ENCODE assay signal across 26 cellular contexts in genomic region chr1:233316473-233316872, GRCh38. TPM values are rescaled to one million over a fixed set of nuclear protein-coding genes. Genes with fewer than 3 reads are reported as not detected.
DNase-seq lines count a peak whose midpoint lies in the region; ATAC-seq, FAIRE-seq and TF ChIP-seq lines count a peak whose summit lies in the region.
"Had no signal": no experiment of that assay in that cellular context is flagged by ENCODE, and none has a peak within 500 bp of the region (broad histone marks: within the 10 kb centered on the region; RNA-seq: fewer than 3 reads in every experiment).

No MANE protein-coding gene starts in this region.

- no peak for TF ChIP-seq CTCF in A549 (IDR thresholded peaks at IDR 0.05)
- no peak for TF ChIP-seq CTCF in HEK293 (tag by site-specific recombination; IDR thresholded peaks at IDR 0.05)
- no peak for TF ChIP-seq CTCF in body of pancreas (IDR thresholded peaks at IDR 0.05)

- H3K4me1 ChIP-seq in A549 (peaks cover 44% of the 10 kb centered on the region), HEK293 (ENCODE audit: control insufficient read depth, insufficient read depth, low read length) (peaks cover 10% of the 10 kb centered on the region; the same call in 1 of the 2 replicates), body of pancreas (peaks cover 21% of the 10 kb centered on the region)
- H3K4me1 ChIP-seq: BLaER1 treated with 17β-estradiol and CSF1 and Interleukin-3, amounts not matched to agents 10 nM and 100 nM; Caco-2 had no signal

- DNase-seq in A549 (ENCODE audit: low read depth in 1 of 2, low spot score in 1 of 2) (no peak), body of pancreas (no peak), islet precursor cell (no peak), NCI-H2196 treated with DMSO at 0.1 percent for 48 hours (lab: John Stamatoyannopoulos, UW; ENCODE audit: unreplicated experiment) (no peak)
- DNase-seq: ACHN; AML-193; Caco-2; Calu3; CD4-positive, alpha-beta T cell; CD8-positive, alpha-beta T cell; DMS 273 treated with DMSO at 0.1 percent for 48 hours; DMS153; DMS79; DND-41; EL; GDM1 had no signal

- H3K27me3 ChIP-seq in body of pancreas, result no peaks in the 10 kb centered on the region
- H3K27me3 ChIP-seq: BLaER1 treated with 17β-estradiol and CSF1 and Interleukin-3, amounts not matched to agents 10 nM and 100 nM had no signal

- H3K4me2 ChIP-seq in A549, result peak overlapping the region; percentile 49
- H3K4me2 ChIP-seq: BLaER1 treated with 17β-estradiol and CSF1 and Interleukin-3, amounts not matched to agents 10 nM and 100 nM had no signal

- H3K9me3 ChIP-seq in A549, result no peaks in the 10 kb centered on the region
- H3K9me3 ChIP-seq in HEK293 (ENCODE audit: control insufficient read depth, insufficient read depth, low read depth, low read length), result no peaks in the 10 kb centered on the region
- H3K9me3 ChIP-seq in body of pancreas, result peaks cover 0 to 5% (median 0%) of the 10 kb centered on the region in 3 donors
- H3K9me3 ChIP-seq: BLaER1 treated with 17β-estradiol and CSF1 and Interleukin-3, amounts not matched to agents 10 nM and 100 nM; Caco-2 had no signal

- POLR2A ChIA-PET in A549 (lab: Yijun Ruan, JAX), result interaction anchor here (1.1 to 2.0 kb wide), 2 partner anchors 12 to 20 kb away, joined by 3 to 7 read pairs; partner anchors contain the start of gene MAP3K21
- POLR2A ChIA-PET in HEK293 (lab: Yijun Ruan, JAX), result no interaction called here

- ATAC-seq in A549 (no peak), body of pancreas (no peak), GM18868 (IDR thresholded peaks at IDR 0.05; ENCODE audit: unreplicated experiment) (no peak)
- ATAC-seq: CD8-positive, alpha-beta T cell; GM12878 had no signal

- FAIRE-seq in A549 (lab: Jason Lieb, UNC), result no peak
- FAIRE-seq: GM12878, GM12892, GM18507, GM19239 had no signal

- TF ChIP-seq RAD21 in A549 (conservative IDR thresholded peaks at IDR 0.05 in 1 of 2, IDR thresholded peaks at IDR 0.05 in 1 of 2), result no peak

- WGBS in A549 (ENCODE audit: missing lambda C conversion rate), result 62% methylated on average over 1 of the region's 1 CpG
- 7 to 13% methylated on average over 1 of the region's 1 CpG for WGBS in body of pancreas, 2 donors

- CTCF ChIA-PET in A549 (lab: Yijun Ruan, JAX) (interaction anchor here (0.7 to 7.3 kb wide), 7 partner anchors 9 to 1183 kb away, joined by 3 to 51 read pairs (median 3); no protein-coding TSS in a partner anchor), HEK293 (lab: Yijun Ruan, JAX) (interaction anchor here (0.6 to 8.0 kb wide), 5 partner anchors 11 to 193 kb away, joined by 3 to 55 read pairs (median 3); no protein-coding TSS in a partner anchor)

- TF ChIP-seq POLR2A in A549 (IDR thresholded peaks at IDR 0.05; ENCODE audit: low read length) (no peak), body of pancreas (IDR thresholded peaks at IDR 0.05) (no peak)

- intact Hi-C loops in body of pancreas (cut with DNase I), result no loop called here

- no peaks in the 10 kb centered on the region for H3K36me3 ChIP-seq in HEK293 (ENCODE audit: control insufficient read depth in 2 of 2, insufficient read depth in 1 of 2, low read length in 2 of 2)
- H3K36me3 ChIP-seq in body of pancreas (replicated peaks in 1 of 2; ENCODE audit: insufficient read depth in 1 of 2, low read depth in 2 of 2), result no peaks in the 10 kb centered on the region
- H3K36me3 ChIP-seq: BLaER1 treated with 17β-estradiol and CSF1 and Interleukin-3, amounts not matched to agents 10 nM and 100 nM had no signal

- H3K4me3 ChIP-seq in A549 (no peak overlapping the region), HEK293 (ENCODE audit: low read depth, low read length) (no peak overlapping the region), body of pancreas (no peak overlapping the region)
- H3K4me3 ChIP-seq: BLaER1 treated with 17β-estradiol and CSF1 and Interleukin-3, amounts not matched to agents 10 nM and 100 nM; GM12878 had no signal

- no peak for TF ChIP-seq EP300 in A549 (IDR thresholded peaks at IDR 0.05)

- H3K27ac ChIP-seq in A549 (peak overlapping the region in 1 of 2 experiments; percentile 61; a peak in 4 of 6 replicates), HEK293 (ENCODE audit: extremely low read depth, low read depth, low read length) (no peak overlapping the region), body of pancreas (peak overlapping the region in 3 of 4 donors; percentile 12 to 69 (median 51))
- H3K27ac ChIP-seq: 22Rv1; BLaER1 treated with 17β-estradiol and CSF1 and Interleukin-3, amounts not matched to agents 10 nM and 100 nM; C4-2B had no signal

TF ChIP-seq in A549, 52 proteins besides CTCF, POLR2A, EP300 and RAD21 (continues in another document):
- TF ChIP-seq, protein P1, sequence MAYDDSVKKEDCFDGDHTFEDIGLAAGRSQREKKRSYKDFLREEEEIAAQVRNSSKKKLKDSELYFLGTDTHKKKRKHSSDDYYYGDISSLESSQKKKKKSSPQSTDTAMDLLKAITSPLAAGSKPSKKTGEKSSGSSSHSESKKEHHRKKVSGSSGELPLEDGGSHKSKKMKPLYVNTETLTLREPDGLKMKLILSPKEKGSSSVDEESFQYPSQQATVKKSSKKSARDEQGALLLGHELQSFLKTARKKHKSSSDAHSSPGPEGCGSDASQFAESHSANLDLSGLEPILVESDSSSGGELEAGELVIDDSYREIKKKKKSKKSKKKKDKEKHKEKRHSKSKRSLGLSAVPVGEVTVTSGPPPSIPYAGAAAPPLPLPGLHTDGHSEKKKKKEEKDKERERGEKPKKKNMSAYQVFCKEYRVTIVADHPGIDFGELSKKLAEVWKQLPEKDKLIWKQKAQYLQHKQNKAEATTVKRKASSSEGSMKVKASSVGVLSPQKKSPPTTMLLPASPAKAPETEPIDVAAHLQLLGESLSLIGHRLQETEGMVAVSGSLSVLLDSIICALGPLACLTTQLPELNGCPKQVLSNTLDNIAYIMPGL (CRISPR knock-in tag; IDR thresholded peaks at IDR 0.05; ENCODE audit: borderline replicate concordance), result no peak
- TF ChIP-seq, protein P2, sequence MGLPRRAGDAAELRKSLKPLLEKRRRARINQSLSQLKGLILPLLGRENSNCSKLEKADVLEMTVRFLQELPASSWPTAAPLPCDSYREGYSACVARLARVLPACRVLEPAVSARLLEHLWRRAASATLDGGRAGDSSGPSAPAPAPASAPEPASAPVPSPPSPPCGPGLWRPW (IDR thresholded peaks at IDR 0.05), result no peak
- no peak for TF ChIP-seq RNF2 (IDR thresholded peaks at IDR 0.05; ENCODE audit: borderline replicate concordance, low read depth)
- no peak for TF ChIP-seq RARB (CRISPR knock-in tag; IDR thresholded peaks at IDR 0.05)
- no peak for TF ChIP-seq JUNB (IDR thresholded peaks at IDR 0.05)
- TF ChIP-seq ZFP36 (IDR thresholded peaks at IDR 0.05; ENCODE audit: borderline replicate concordance, partially characterized antibody), result no peak
- TF ChIP-seq ZNF302 (CRISPR knock-in tag; IDR thresholded peaks at IDR 0.05), result no peak
- no peak for TF ChIP-seq EHMT2 (IDR thresholded peaks at IDR 0.05; ENCODE audit: low read depth)
- TF ChIP-seq MYC (IDR thresholded peaks at IDR 0.05; ENCODE audit: borderline replicate concordance, low read length), result no peak
- no peak for TF ChIP-seq HDAC2 (IDR thresholded peaks at IDR 0.05)

TF ChIP-seq in HEK293, 187 proteins besides CTCF, POLR2A, EP300 and RAD21:
- no peak for TF ChIP-seq RBAK (tag by site-specific recombination; IDR thresholded peaks at IDR 0.05)
- TF ChIP-seq PRDM6 (tag by site-specific recombination; IDR thresholded peaks at IDR 0.05), result peak; percentile 50; the same call in 1 of the 2 replicates
- 0 out of 2 replicates have a peak, but pooled peaks have one; percentile 18 for TF ChIP-seq WT1 (tag by site-specific recombination; IDR thresholded peaks at IDR 0.05)
- TF ChIP-seq ZNF664 (tag by site-specific recombination; IDR thresholded peaks at IDR 0.05), result peak; percentile 98
- TF ChIP-seq MYNN (tag by site-specific recombination; IDR thresholded peaks at IDR 0.05; ENCODE audit: borderline replicate concordance), result no peak
- TF ChIP-seq PRDM1 (tag by site-specific recombination; IDR thresholded peaks at IDR 0.05), result peak; percentile 53

RNA-seq across cellular contexts. Expression of gene MAP3K21, which starts 11.1 kb away (rescaled TPM):
- polyA plus RNA-seq in A549 (2011; rRNA removed), result 23.5 and 26.9 TPM in 2 replicates
- polyA plus RNA-seq in A549 (2012; cell fraction: cytosol; rRNA removed), result 12.4 and 14.9 TPM in 2 replicates
- 21.3 and 22.7 TPM in 2 replicates for polyA plus RNA-seq in A549 (2012; cell fraction: nucleus; rRNA removed)
- 14.0 to 14.4 TPM (median 14.2 TPM) in 3 replicates for polyA plus RNA-seq in A549 (2017; fragmentation: RNase III; extraction: RNeasy Plus Mini Kit Qiagen cat#74134 plus additional on column Dnase treatment)
- polyA minus RNA-seq in A549 (2011; rRNA and poly(A)+ RNA removed), result 30.4 and 34.4 TPM in 2 replicates
- 10 to 100 TPM; 40.2 to 62.3 TPM for total RNA-seq in body of pancreas
- total RNA-seq: G401 had no signal

RNA-seq across cellular contexts. Expression of gene PCNX2, which starts 20.9 kb away (rescaled TPM):
- polyA plus RNA-seq in A549 (2011; rRNA removed), result 27.2 and 31.5 TPM in 2 replicates
- 11.3 and 13.9 TPM in 2 replicates for polyA plus RNA-seq in A549 (2012; cell fraction: cytosol; rRNA removed)
- polyA plus RNA-seq in A549 (2012; cell fraction: nucleus; rRNA removed), result 33.4 and 41.8 TPM in 2 replicates
- 8.7 to 9.0 TPM (median 8.8 TPM) in 3 replicates for polyA plus RNA-seq in A549 (2017; fragmentation: RNase III; extraction: RNeasy Plus Mini Kit Qiagen cat#74134 plus additional on column Dnase treatment)
- polyA minus RNA-seq in A549 (2011; rRNA and poly(A)+ RNA removed), result 207 and 209 TPM in 2 replicates
- 10 to 100 TPM; 24.1 to 72.1 TPM for total RNA-seq in body of pancreas
